Comparison of ENCODE assay signal across 1 cellular context in the genomic region with DNA sequence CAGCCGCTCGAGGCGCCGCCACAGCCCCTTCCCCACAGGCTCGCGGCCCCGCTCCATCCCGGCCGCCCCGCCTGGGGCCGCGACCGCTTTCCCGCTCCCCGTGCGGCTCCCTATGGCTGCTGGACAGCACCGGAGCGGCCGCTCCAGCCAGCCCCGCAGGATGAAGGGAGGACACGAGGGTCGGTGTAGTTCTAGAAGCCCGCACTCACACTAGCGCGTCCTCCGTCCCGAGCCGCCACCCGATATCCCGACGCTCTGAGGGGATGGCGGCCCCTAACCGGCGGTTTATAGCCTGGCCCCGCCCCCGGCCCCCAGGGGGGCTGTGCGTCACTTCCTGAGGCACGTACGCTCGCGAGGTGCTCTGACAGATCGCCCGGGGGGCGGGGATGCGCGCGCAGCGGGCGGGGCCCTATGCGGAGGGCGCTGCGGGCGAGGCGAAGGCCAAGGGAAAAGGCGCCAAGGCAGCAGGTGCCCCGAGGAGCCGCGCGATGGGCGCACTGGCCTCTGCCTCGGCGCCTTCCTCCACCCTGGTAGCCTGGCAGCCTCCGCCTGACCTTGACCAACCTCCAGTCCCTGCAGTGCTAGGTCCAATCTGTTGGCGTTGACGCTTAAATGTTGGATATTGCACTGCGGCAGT.
TF ChIP-seq lines count a peak whose summit lies in the region.

Gene TFRC, minus strand, starts transcription at position 257 of the 637 bp plus-strand sequence. CDS start 4,991 bp downstream, outside the sequence.

TF ChIP-seq in GM12878, 131 proteins besides CTCF, POLR2A, EP300 and RAD21 (continued from another document):
- TF ChIP-seq, protein P1, sequence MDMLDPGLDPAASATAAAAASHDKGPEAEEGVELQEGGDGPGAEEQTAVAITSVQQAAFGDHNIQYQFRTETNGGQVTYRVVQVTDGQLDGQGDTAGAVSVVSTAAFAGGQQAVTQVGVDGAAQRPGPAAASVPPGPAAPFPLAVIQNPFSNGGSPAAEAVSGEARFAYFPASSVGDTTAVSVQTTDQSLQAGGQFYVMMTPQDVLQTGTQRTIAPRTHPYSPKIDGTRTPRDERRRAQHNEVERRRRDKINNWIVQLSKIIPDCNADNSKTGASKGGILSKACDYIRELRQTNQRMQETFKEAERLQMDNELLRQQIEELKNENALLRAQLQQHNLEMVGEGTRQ (IDR thresholded peaks at IDR 0.05; ENCODE audit: borderline replicate concordance, low read depth, low read length) = no peak
- TF ChIP-seq HCFC1 (IDR thresholded peaks at IDR 0.05; ENCODE audit: low read length) (peak; percentile 56), TBL1XR1 (IDR thresholded peaks at IDR 0.05; ENCODE audit: low read depth, low read length) (peak; percentile 89), E2F4 (IDR thresholded peaks at IDR 0.05; ENCODE audit: low read depth, low read length) (no peak), HDAC2 (IDR thresholded peaks at IDR 0.05) (no peak), PKNOX1 (IDR thresholded peaks at IDR 0.05) (peak; percentile 70), JUND (IDR thresholded peaks at IDR 0.05; ENCODE audit: low read depth, low read length) (peak; percentile 42; the same call in 1 of the 2 replicates), MTA3 (IDR thresholded peaks at IDR 0.05; ENCODE audit: borderline replicate concordance, low read length) (peak; percentile 74; the same call in 1 of the 2 replicates), EED (IDR thresholded peaks at IDR 0.05; ENCODE audit: low read depth) (peak; percentile 35; the same call in 1 of the 2 replicates), ZNF24 (IDR thresholded peaks at IDR 0.05) (no peak), POU2F2 (IDR thresholded peaks at IDR 0.05; ENCODE audit: borderline replicate concordance, low read depth, low read length) (peak; percentile 98), BRCA1 (IDR thresholded peaks at IDR 0.05; ENCODE audit: low read depth, low read length) (peak; percentile 64), BCL11A (IDR thresholded peaks at IDR 0.05; ENCODE audit: low read depth, low read length) (0 out of 2 replicates have a peak, but pooled peaks have one; percentile 7), BACH1 (IDR thresholded peaks at IDR 0.05; ENCODE audit: borderline replicate concordance) (peak; percentile 95), POLR2AphosphoS2 (IDR thresholded peaks at IDR 0.05; ENCODE audit: low read depth, low read length) (peak; percentile 100), HDAC6 (IDR thresholded peaks at IDR 0.05; ENCODE audit: unreplicated experiment) (peak; percentile 86)
